In the genomic region with DNA sequence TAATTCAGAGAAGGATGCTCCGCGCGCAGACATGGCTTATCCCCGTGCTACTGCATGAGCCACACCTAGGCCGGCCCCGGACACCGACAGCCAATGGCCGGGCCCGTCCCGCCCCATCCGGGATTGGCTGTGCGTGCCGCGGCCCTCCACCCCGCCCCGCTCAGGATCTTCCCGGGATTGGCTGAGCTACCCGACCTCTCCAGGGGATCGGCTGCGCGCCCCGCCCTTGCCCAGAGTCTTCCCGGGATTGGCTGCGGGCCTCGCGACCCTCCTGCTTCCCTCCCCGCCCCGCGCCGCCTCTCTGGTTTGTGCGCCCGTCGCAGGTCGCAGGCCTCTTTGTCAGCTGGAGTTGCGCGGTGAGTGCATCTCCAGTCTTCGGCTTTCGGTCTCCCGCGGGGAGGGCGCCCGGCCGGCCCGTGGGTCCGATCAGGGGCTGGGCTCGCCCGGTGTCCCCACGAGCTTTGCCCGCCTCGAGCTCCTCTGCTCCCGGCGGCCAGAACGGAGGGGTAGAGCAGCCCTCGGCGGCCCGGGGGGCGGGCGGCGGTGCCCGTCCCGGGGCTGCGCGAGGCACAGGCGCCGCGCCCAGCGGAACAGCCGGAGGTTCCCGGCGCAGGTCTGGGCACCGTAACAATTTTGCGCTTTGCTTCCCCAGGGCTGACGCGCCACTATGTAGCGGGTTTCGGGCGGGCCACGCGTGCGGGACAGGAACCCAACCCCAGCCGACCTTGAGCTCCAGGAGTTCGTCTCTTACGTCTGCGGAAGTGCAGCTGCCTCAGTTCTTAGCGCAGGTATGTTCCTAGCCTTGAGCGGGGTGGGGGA, we compare ENCODE assay signal across 8 cellular contexts. TPM values are rescaled to one million over a fixed set of nuclear protein-coding genes. Genes with fewer than 3 reads are reported as not detected.
DNase-seq lines count a peak whose midpoint lies in the region; ATAC-seq and TF ChIP-seq lines count a peak whose summit lies in the region.

No MANE protein-coding gene starts in this region.

- TF ChIP-seq POLR2A in GM15510 (IDR thresholded peaks at IDR 0.05; ENCODE audit: borderline replicate concordance, extremely low read depth, insufficient read length) (peak; percentile 99), prostate gland (IDR thresholded peaks at IDR 0.05) (peak; percentile 89)

- H3K4me1 ChIP-seq in left ventricle myocardium inferior = peaks cover 40% of the 10 kb centered on the region
- peaks cover 2% of the 10 kb centered on the region for H3K4me1 ChIP-seq in prostate gland (replicated peaks)
- H3K4me1 ChIP-seq in urinary bladder (ENCODE audit: insufficient read depth) = peaks cover 3% of the 10 kb centered on the region

- H3K27ac Mint-ChIP-seq in T-helper 1 cell treated with Interleukin-12 subunit alpha and Interleukin-12 subunit beta and Interleukin-4 antibody, amounts not matched to agents 30 μg/mL and 1 μg/mL, for 36 hours = peak overlapping the region; percentile 96

- no peaks in the 10 kb centered on the region for H3K9me3 ChIP-seq in left ventricle myocardium inferior (replicated peaks)
- H3K9me3 ChIP-seq in prostate gland = no peaks in the 10 kb centered on the region

- H3K36me3 Mint-ChIP-seq in T-helper 1 cell treated with Interleukin-12 subunit alpha and Interleukin-12 subunit beta and Interleukin-4 antibody, amounts not matched to agents 30 μg/mL and 1 μg/mL, for 36 hours (ENCODE audit: low read depth) = peaks cover 30% of the 10 kb centered on the region

- H3K36me3 ChIP-seq in left ventricle myocardium inferior = peaks cover 26% of the 10 kb centered on the region
- H3K36me3 ChIP-seq in prostate gland = no peaks in the 10 kb centered on the region
- H3K36me3 ChIP-seq in urinary bladder (ENCODE audit: insufficient read depth) = no peaks in the 10 kb centered on the region

- peak; percentile 79 for ATAC-seq in HG02870 (IDR thresholded peaks at IDR 0.05; ENCODE audit: unreplicated experiment)

- H3K27me3 Mint-ChIP-seq in T-helper 1 cell treated with Interleukin-12 subunit alpha and Interleukin-12 subunit beta and Interleukin-4 antibody, amounts not matched to agents 30 μg/mL and 1 μg/mL, for 36 hours (ENCODE audit: low read depth) = peaks cover 5% of the 10 kb centered on the region

- WGBS in prostate gland = 1% methylated on average over 50 of the region's 86 CpGs
- WGBS in urinary bladder = under 1% methylated on average over 86 of the region's 86 CpGs

- TF ChIP-seq CTCF in left ventricle myocardium inferior (IDR thresholded peaks at IDR 0.05; ENCODE audit: borderline replicate concordance) (no peak), prostate gland (IDR thresholded peaks at IDR 0.05) (peak in 1 of 4 experiments; percentile 12)

- intact Hi-C loops in left ventricle myocardium inferior (cut with micrococcal nuclease) (no loop called here), prostate gland (cut with DNase I) (loop anchor here (5.0 kb wide), 1 partner anchor 55 kb away; the partner anchor contains the start of gene USP46)

- H3K27me3 ChIP-seq in left ventricle myocardium inferior (ENCODE audit: low read depth) (no peaks in the 10 kb centered on the region), prostate gland (replicated peaks; ENCODE audit: insufficient read depth) (no peaks in the 10 kb centered on the region)

- peak overlapping the region; percentile 94 for H3K4me3 Mint-ChIP-seq in T-helper 1 cell treated with Interleukin-12 subunit alpha and Interleukin-12 subunit beta and Interleukin-4 antibody, amounts not matched to agents 30 μg/mL and 1 μg/mL, for 36 hours

- DNase-seq in NCI-H146 (lab: John Stamatoyannopoulos, UW) (peak; percentile 99), left ventricle myocardium inferior (peak; percentile 99), prostate gland (ENCODE audit: low spot score) (peak; percentile 98)

- H3K27ac ChIP-seq in angular gyrus (ENCODE audit: low read depth, low read length) (peak overlapping the region; percentile 77), left ventricle myocardium inferior (replicated peaks) (peak overlapping the region; percentile 98), prostate gland (peak overlapping the region; percentile 90 to 91), urinary bladder (ENCODE audit: low read depth) (peak overlapping the region; percentile 92)

- H3K4me3 ChIP-seq in left ventricle myocardium inferior = peak overlapping the region; percentile 98
- H3K4me3 ChIP-seq in prostate gland = peak overlapping the region; percentile 88 to 96
- H3K4me3 ChIP-seq in urinary bladder (ENCODE audit: low read depth, low read length) = peak overlapping the region; percentile 76

- H3K4me1 Mint-ChIP-seq in T-helper 1 cell treated with Interleukin-12 subunit alpha and Interleukin-12 subunit beta and Interleukin-4 antibody, amounts not matched to agents 30 μg/mL and 1 μg/mL, for 36 hours (ENCODE audit: low read depth) = peaks cover 47% of the 10 kb centered on the region

- H3K9me3 Mint-ChIP-seq in T-helper 1 cell treated with Interleukin-12 subunit alpha and Interleukin-12 subunit beta and Interleukin-4 antibody, amounts not matched to agents 30 μg/mL and 1 μg/mL, for 36 hours = no peaks in the 10 kb centered on the region

RNA-seq across cellular contexts. Expression of gene ERVMER34-1, which starts 38.8 kb away (rescaled TPM):
- 3.9 TPM for total RNA-seq in left ventricle myocardium inferior
- 1 to 10 TPM; 1.2 to 1.4 TPM for total RNA-seq in prostate gland
- 1.5 TPM for total RNA-seq in urinary bladder
- polyA plus RNA-seq in urinary bladder = 0.76 TPM

RNA-seq across cellular contexts. Expression of gene USP46, which starts 53.3 kb away (rescaled TPM):
- 76.4 TPM for total RNA-seq in left ventricle myocardium inferior
- 10 to 100 TPM in 1 of 2 donors, 1 to 10 TPM in 1; 9.2 to 26.3 TPM for total RNA-seq in prostate gland
- total RNA-seq in urinary bladder = 28.2 TPM
- polyA plus RNA-seq in urinary bladder = 7.3 TPM

Comparison
In these comparisons a context has a peak if more than half of its experiments do, and no peak if none do; other contexts are left out.
1. Peak in every context shown above with its lines: DNase-seq, ATAC-seq, H3K4me3 ChIP-seq and H3K27ac ChIP-seq.